In the genomic region with DNA sequence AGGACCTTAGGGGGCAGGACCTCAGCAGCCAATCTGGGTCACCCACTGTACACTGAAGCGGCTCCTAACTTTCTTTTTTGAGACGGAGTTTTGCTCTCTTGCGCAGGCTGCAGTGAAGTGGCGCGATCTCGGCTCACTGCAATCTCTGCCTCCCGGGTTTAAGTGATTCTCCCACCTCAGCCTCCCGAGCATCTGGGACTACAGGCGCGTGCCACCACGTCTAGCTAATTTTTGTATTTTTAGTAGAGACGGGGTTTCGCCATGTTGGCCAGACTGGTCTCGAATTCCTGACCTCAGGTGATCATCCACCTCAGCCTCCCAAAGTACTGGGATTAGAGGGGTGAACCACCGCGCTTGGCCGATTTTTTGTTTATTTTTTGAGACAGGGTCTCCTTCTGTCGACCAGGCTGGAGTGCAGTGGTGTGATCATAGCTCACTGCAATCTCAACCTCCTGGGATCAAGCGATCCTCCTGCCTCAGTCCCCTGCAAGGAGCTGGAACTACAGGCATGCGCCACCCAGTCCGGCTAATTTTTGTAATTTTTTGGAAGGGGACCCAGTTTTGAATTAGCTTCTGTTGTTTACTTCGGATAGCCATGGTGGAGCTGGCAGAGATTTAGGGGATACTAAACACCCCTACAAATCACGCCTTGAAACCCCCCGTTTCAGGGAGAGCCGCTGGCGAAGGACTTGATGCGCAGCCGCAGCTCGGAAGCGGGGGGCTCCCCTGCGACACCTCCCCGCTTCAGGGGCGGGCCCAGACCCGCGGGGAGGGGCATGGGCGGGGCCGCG, we compare ENCODE assay signal across 8 cellular contexts. TPM values are rescaled to one million over a fixed set of nuclear protein-coding genes. Genes with fewer than 3 reads are reported as not detected.
DNase-seq lines count a peak whose midpoint lies in the region; ATAC-seq, FAIRE-seq and TF ChIP-seq lines count a peak whose summit lies in the region.

No MANE protein-coding gene starts in this region.

- H2BK120ac ChIP-seq in H1 (replicated peaks; ENCODE audit: low read depth, low read length), result no peak overlapping the region
- no peak overlapping the region for H2BK120ac ChIP-seq in neuronal stem cell (ENCODE audit: low read depth, low read length)

- H3K79me2 ChIP-seq in H1 (ENCODE audit: control insufficient read depth in 1 of 2, insufficient read depth in 2 of 2, low read length in 2 of 2), result peaks cover 14 to 33% of the 10 kb centered on the region in 2 experiments

- H3K4me3 Mint-ChIP-seq in Calu3 (ENCODE audit: low read depth, unreplicated experiment), result peak overlapping the region; percentile 86

- H2BK5ac ChIP-seq in H1 (ENCODE audit: low read depth, low read length) (no peak overlapping the region), neuronal stem cell (ENCODE audit: low read length) (no peak overlapping the region)

- no peak for ATAC-seq in HG03097 (IDR thresholded peaks at IDR 0.05; ENCODE audit: low FRiP score, unreplicated experiment)
- ATAC-seq in GM18502 (IDR thresholded peaks at IDR 0.05; ENCODE audit: poor library complexity, unreplicated experiment), result no peak

- 43% methylated on average over 35 of the region's 38 CpGs; no CpG with 5 or more reads in 1 of the 2 experiments for WGBS in H1 (ENCODE audit: extremely low coverage in 1 of 2, insufficient coverage in 1 of 2, insufficient read length in 1 of 2, insufficient replicate concordance in 2 of 2, low coverage in 1 of 2, low lambda C conversion rate in 2 of 2, missing lambda C conversion rate in 1 of 2), 2 experiments
- WGBS in neuronal stem cell (ENCODE audit: extremely low coverage in 2 of 2, insufficient read length in 2 of 2, insufficient replicate concordance in 1 of 2), 2 donors, result no CpG with 5 or more reads among the region's 38 CpGs

- peak overlapping the region; percentile 80 to 96 (median 84) for H3K4me3 ChIP-seq in H1 (ENCODE audit: extremely low read depth in 1 of 4, insufficient read depth in 2 of 4, low read depth in 3 of 4, low read length in 4 of 4)
- H3K4me3 ChIP-seq in neuronal stem cell (ENCODE audit: low read length in 2 of 2), result peak overlapping the region; percentile 23 to 81

- H2BK12ac ChIP-seq in H1 (ENCODE audit: low read depth, low read length), result no peak overlapping the region
- no peak overlapping the region for H2BK12ac ChIP-seq in neuronal stem cell (ENCODE audit: low read length)

- H4K20me1 ChIP-seq in H1 (replicated peaks in 1 of 2; ENCODE audit: control insufficient read depth in 1 of 2, insufficient read depth in 2 of 2, low read length in 2 of 2), result peaks cover 11 to 25% of the 10 kb centered on the region in 2 experiments

- H3K79me1 ChIP-seq in H1 (ENCODE audit: low read depth, low read length) (peaks cover 10% of the 10 kb centered on the region), neuronal stem cell (ENCODE audit: low read depth, low read length) (peaks cover 10% of the 10 kb centered on the region)

- CTCF ChIA-PET in Calu3 (lab: Charles Lee), result interaction anchor here (0.5 to 1.0 kb wide), 3 partner anchors 66 to 631 kb away, joined by 3 to 6 read pairs (median 3); no protein-coding TSS in a partner anchor
- CTCF ChIA-PET in H1 (lab: Charles Lee; ENCODE audit: partially characterized antibody), result interaction anchor here (0.9 to 37.5 kb wide), 11 partner anchors 11 to 242 kb away, joined by 3 to 1439 read pairs (median 7); partner anchors contain the start of genes CSK, CYP1A2 and EDC3

- no peak overlapping the region for H3K27ac ChIP-seq in H1 (ENCODE audit: low read depth, low read length)
- H3K27ac ChIP-seq in neuronal stem cell (replicated peaks; ENCODE audit: low read length), result no peak overlapping the region

- H4K5ac ChIP-seq in H1 (ENCODE audit: insufficient read length, low read depth, low read length), result no peak overlapping the region

- no peak overlapping the region for H3K9ac ChIP-seq in H1 (replicated peaks in 1 of 4; ENCODE audit: extremely low read depth in 1 of 4, low read depth in 3 of 4, low read length in 3 of 4)
- no peak overlapping the region for H3K9ac ChIP-seq in neuronal stem cell (ENCODE audit: low read depth, low read length, poor library complexity)

- H3K18ac ChIP-seq in H1 (ENCODE audit: extremely low read depth, low read length) (no peak overlapping the region; the same call in none of the 2 replicates), neuronal stem cell (ENCODE audit: low read length) (no peak overlapping the region)

- H3K27me3 ChIP-seq in H1 (replicated peaks in 1 of 4; ENCODE audit: control insufficient read depth in 3 of 4, extremely low read depth in 1 of 4, insufficient read depth in 3 of 4, low read length in 3 of 4) (peaks cover 0 to 15% (median 11%) of the 10 kb centered on the region in 4 experiments; a peak in 4 of 7 replicates), neuronal stem cell (ENCODE audit: control insufficient read depth in 3 of 3, insufficient read depth in 3 of 3, low read depth in 1 of 3, low read length in 3 of 3) (peaks cover 0 to 3% (median 0%) of the 10 kb centered on the region in 3 experiments)

- H3K4me2 ChIP-seq in H1 (ENCODE audit: insufficient read depth in 1 of 2, low read depth in 2 of 2, low read length in 2 of 2), result peak overlapping the region; percentile 83 to 88
- H3K4me2 ChIP-seq in neuronal stem cell (ENCODE audit: insufficient read depth, low read length, poor library complexity, severe bottlenecking), result peak overlapping the region; percentile 93

- H3K4me1 Mint-ChIP-seq in Calu3 (ENCODE audit: low read depth, unreplicated experiment), result peaks cover 18% of the 10 kb centered on the region

- H2AK5ac ChIP-seq in H1 (ENCODE audit: low read depth, low read length) (no peak overlapping the region), neuronal stem cell (ENCODE audit: low read depth, low read length) (no peak overlapping the region)

- no peak overlapping the region for H3K56ac ChIP-seq in H1 (replicated peaks; ENCODE audit: insufficient read length, low read depth, low read length)

- no peak overlapping the region for H3K14ac ChIP-seq in H1 (ENCODE audit: insufficient read length)
- no peak overlapping the region for H3K14ac ChIP-seq in neuronal stem cell (ENCODE audit: low read length)

- peaks cover 45% of the 10 kb centered on the region for H3K27me3 Mint-ChIP-seq in Calu3 (ENCODE audit: unreplicated experiment)

- no peaks in the 10 kb centered on the region; a peak in 1 of 8 replicates for H3K36me3 ChIP-seq in H1 (ENCODE audit: control insufficient read depth in 2 of 4, insufficient read depth in 4 of 4, low read length in 3 of 4)
- peaks cover 1 to 14% of the 10 kb centered on the region in 2 donors for H3K36me3 ChIP-seq in neuronal stem cell (replicated peaks in 1 of 2; ENCODE audit: control insufficient read depth in 2 of 2, insufficient read depth in 2 of 2, low read length in 2 of 2)

- no peak overlapping the region for H3K23ac ChIP-seq in H1 (ENCODE audit: insufficient read length)
- H3K23ac ChIP-seq in neuronal stem cell (ENCODE audit: low read depth, low read length, poor library complexity), result no peak overlapping the region

- H3K4me1 ChIP-seq in H1 (replicated peaks in 1 of 4; ENCODE audit: control insufficient read depth in 3 of 4, insufficient read depth in 4 of 4, low read length in 3 of 4), result peaks cover 0 to 5% (median 2%) of the 10 kb centered on the region in 4 experiments; a peak in 5 of 7 replicates
- H3K4me1 ChIP-seq in neuronal stem cell (ENCODE audit: control insufficient read depth in 2 of 2, insufficient read depth in 1 of 2, low read depth in 1 of 2, low read length in 2 of 2), result peaks cover 9 to 11% of the 10 kb centered on the region in 2 donors

- no peak for TF ChIP-seq EP300 in H1 (IDR thresholded peaks at IDR 0.05; ENCODE audit: borderline replicate concordance in 1 of 2, low read depth in 2 of 2, low read length in 2 of 2)

- H3K23me2 ChIP-seq in H1 (ENCODE audit: low read depth, low read length), result peaks cover 16% of the 10 kb centered on the region; the same call in 1 of the 2 replicates

- H2AFZ ChIP-seq in H1 (ENCODE audit: low read length) (0 out of 2 replicates have a peak overlapping the region, but pooled peaks have one; percentile 43), neuronal stem cell (ENCODE audit: low read length) (peak overlapping the region; percentile 98)

- H4K91ac ChIP-seq in H1 (replicated peaks; ENCODE audit: insufficient read length, low read length) (no peak overlapping the region), neuronal stem cell (ENCODE audit: low read depth, low read length, poor library complexity) (no peak overlapping the region)

- no peak for DNase-seq in Calu3
- peak; percentile 22 for DNase-seq in NCI-H526 treated with DMSO at 0.1 percent for 48 hours (lab: John Stamatoyannopoulos, UW)
- DNase-seq in H1 (ENCODE audit: low read depth in 1 of 2, low spot score in 2 of 2), result peak in 1 of 2 experiments; percentile 90
- DNase-seq in neuronal stem cell (ENCODE audit: low spot score), result peak; percentile 80
- DNase-seq in SIG-M5 (lab: John Stamatoyannopoulos, UW), result no peak
- DNase-seq in ecto neural progenitor cell (ENCODE audit: low spot score), result no peak

- TF ChIP-seq CTCF in Calu3 (IDR thresholded peaks at IDR 0.05; ENCODE audit: unreplicated experiment), result no peak
- TF ChIP-seq CTCF in H1 (IDR thresholded peaks at IDR 0.05; ENCODE audit: control extremely low read depth in 1 of 3, insufficient read depth in 1 of 3, low read depth in 1 of 3, low read length in 3 of 3), result no peak

- H3K9me3 ChIP-seq in H1 (ENCODE audit: insufficient read depth in 2 of 2, low read depth in 1 of 2, low read length in 1 of 2) (no peaks in the 10 kb centered on the region), neuronal stem cell (replicated peaks in 1 of 2; ENCODE audit: control insufficient read depth in 2 of 2, insufficient read depth in 1 of 2, low read depth in 1 of 2, low read length in 2 of 2) (no peaks in the 10 kb centered on the region)

- TF ChIP-seq POLR2A in H1 (IDR thresholded peaks at IDR 0.05; ENCODE audit: control extremely low read depth in 1 of 2, low read depth in 2 of 2, low read length in 2 of 2), result no peak; a peak in 1 of 3 replicates

- no peak for FAIRE-seq in H1 (lab: Jason Lieb, UNC)

- H3K9me3 Mint-ChIP-seq in Calu3 (ENCODE audit: low read depth, unreplicated experiment), result no peaks in the 10 kb centered on the region

- H3K36me3 Mint-ChIP-seq in Calu3 (ENCODE audit: insufficient read depth, unreplicated experiment), result peaks cover 36% of the 10 kb centered on the region

- intact Hi-C loops in Calu3 (cut with micrococcal nuclease; ENCODE audit: unreplicated experiment), result loop anchor here (5.0 kb wide), 1 partner anchor 67 kb away; no protein-coding TSS in a partner anchor

- H3K27ac Mint-ChIP-seq in Calu3 (ENCODE audit: unreplicated experiment), result peak overlapping the region; percentile 67

- H2BK15ac ChIP-seq in H1 (ENCODE audit: low read length) (peak overlapping the region; percentile 19; the same call in 1 of the 2 replicates), neuronal stem cell (ENCODE audit: low read length) (no peak overlapping the region)

- H3K4ac ChIP-seq in H1 (replicated peaks; ENCODE audit: insufficient read length, low read depth, low read length), result no peak overlapping the region
- no peak overlapping the region for H3K4ac ChIP-seq in neuronal stem cell (ENCODE audit: low read length)

- H4K8ac ChIP-seq in H1 (ENCODE audit: extremely low read depth, insufficient read depth, low read length) (no peak overlapping the region), neuronal stem cell (ENCODE audit: low read depth, low read length) (no peak overlapping the region)

- no TSS peak for BruUV-seq in Calu3 (replicated peaks; lab: Mats Ljungman, UMichigan)

- POLR2A ChIA-PET in H1 (lab: Charles Lee; ENCODE audit: partially characterized antibody), result interaction anchor here (1.0 to 10.0 kb wide), 9 partner anchors 12 to 183 kb away, joined by 3 to 122 read pairs (median 5); partner anchors contain the start of gene ARID3B

- no peak for TF ChIP-seq RAD21 in H1 (IDR thresholded peaks at IDR 0.05 in 1 of 2, conservative IDR thresholded peaks at IDR 0.05 in 1 of 2; ENCODE audit: low read depth in 2 of 2, low read length in 2 of 2)

- H2BK20ac ChIP-seq in H1 (ENCODE audit: low read length), result no peak overlapping the region

RNA-seq across cellular contexts. Expression of gene CLK3, which starts 1.5 kb away (rescaled TPM):
- 89.2 and 93.5 TPM in 2 replicates for total RNA-seq in Calu3 (2022)
- total RNA-seq in H1 (2021; fragmentation: NEBNext Ultra II Directional; extraction: Animal tissue kit (Norgen Biotek cat#: 25700)), result 42.4 and 43.5 TPM in 2 replicates
- 67.3 and 75.6 TPM in 2 replicates for polyA plus RNA-seq in H1 (2011; rRNA removed)
- polyA plus RNA-seq in H1 (2011; cell fraction: cytosol; rRNA removed), result 75.7 TPM
- 149 TPM for polyA plus RNA-seq in H1 (2011; cell fraction: nucleus; rRNA removed)
- 40.8 to 48.1 TPM (median 45.6 TPM) in 4 replicates for polyA plus RNA-seq in H1 (2012, experiment 1 of 2)
- 24.6 TPM for polyA plus RNA-seq in H1 (2012, experiment 2 of 2)
- polyA plus RNA-seq in H1 (2013, experiment 1 of 2), result 37.3 TPM
- 36.4 TPM for polyA plus RNA-seq in H1 (2013, experiment 2 of 2)
- 48.8 and 72.9 TPM in 2 replicates for polyA minus RNA-seq in H1 (2011; rRNA and poly(A)+ RNA removed)
- 24.0 TPM for polyA minus RNA-seq in H1 (2011; cell fraction: cytosol; rRNA and poly(A)+ RNA removed)
- polyA minus RNA-seq in H1 (2011; cell fraction: nucleus; rRNA and poly(A)+ RNA removed), result 91.8 TPM
- 63.5 TPM for polyA plus RNA-seq in neuronal stem cell (2013, experiment 1 of 2)
- 65.4 TPM for polyA plus RNA-seq in neuronal stem cell (2013, experiment 2 of 2)

Comparison
In these comparisons a context has a peak if more than half of its experiments do, and no peak if none do; other contexts are left out.
1. DNase-seq: peak in NCI-H526 treated with DMSO at 0.1 percent for 48 hours (single experiment) and neuronal stem cell (single experiment); none in Calu3 (single experiment), SIG-M5 (single experiment) and ecto neural progenitor cell (single experiment).